34 cellular contexts compared by ENCODE assay signal in the genomic region with DNA sequence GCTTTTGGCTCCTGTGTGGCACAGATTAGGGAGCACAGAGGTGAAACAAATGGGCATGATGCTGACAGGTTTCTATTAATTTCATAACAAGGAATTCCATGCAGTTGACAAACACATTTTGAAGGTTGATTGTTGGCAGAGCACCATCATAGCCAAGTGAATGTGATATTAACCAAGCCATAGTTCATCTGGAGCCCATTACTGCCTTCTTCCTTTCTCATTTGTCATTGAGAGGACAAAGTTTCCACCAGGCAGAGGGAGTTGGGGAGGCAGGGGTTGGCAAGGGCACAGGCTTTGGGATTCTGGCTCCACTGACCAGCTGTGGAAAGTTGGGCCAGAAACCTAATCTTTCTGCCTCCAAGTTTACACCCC. TPM values are rescaled to one million over a fixed set of nuclear protein-coding genes. Genes with fewer than 3 reads are reported as not detected.
"Had no signal": no experiment of that assay in that cellular context is flagged by ENCODE, and none has a peak within 500 bp of the region (broad histone marks: within the 10 kb centered on the region; RNA-seq: fewer than 3 reads in every experiment).

No MANE protein-coding gene starts in this region.

- H3K27me3 ChIP-seq: ascending aorta, breast epithelium, cardiac muscle cell, colonic mucosa, esophagus squamous epithelium, foreskin keratinocyte, gastrocnemius medialis, heart left ventricle had no signal

- H3K4me3 ChIP-seq: ascending aorta, breast epithelium, cardiac muscle cell, colonic mucosa, esophagus squamous epithelium, gastrocnemius medialis, heart left ventricle had no signal

- DNase-seq: activated CD4-positive, alpha-beta memory T cell treated with anti-CD3 and anti-CD28 coated beads for 36 hours; activated CD4-positive, alpha-beta T cell treated with anti-CD3 and anti-CD28 coated beads for 36 hours; activated CD4-positive, alpha-beta T cell treated with anti-CD3 and anti-CD28 coated beads, Interleukin-2, amount 10 ng/mL, durations not matched to agents 24 days and 14 days; activated CD4-positive, CD25-positive, alpha-beta regulatory T cell; activated CD4-positive, CD25-positive, alpha-beta regulatory T cell treated with anti-CD3 and anti-CD28 coated beads, Interleukin-2, amount 50 U/mL, for 72 hours; activated CD8-positive, alpha-beta memory T cell treated with anti-CD3 and anti-CD28 coated beads, Interleukin-2, amount 10 ng/mL, durations not matched to agents 7 days and 5 days; activated CD8-positive, alpha-beta memory T cell treated with anti-CD3 and anti-CD28 coated beads, Interleukin-2, amount 50 U/mL, for 4 hours; activated CD8-positive, alpha-beta T cell treated with anti-CD3 and anti-CD28 coated beads, Interleukin-2, amount 10 ng/mL, durations not matched to agents 7 days and 5 days; activated gamma-delta T cell; activated naive CD4-positive, alpha-beta T cell; activated naive CD4-positive, alpha-beta T cell treated with anti-CD3 and anti-CD28 coated beads, Interleukin-2, amount 10 ng/mL, durations not matched to agents 7 days and 5 days; activated naive CD8-positive, alpha-beta T cell treated with anti-CD3 and anti-CD28 coated beads, Interleukin-2, amount 10 ng/mL, durations not matched to agents 7 days and 5 days; activated T-cell treated with anti-CD3 and anti-CD28 coated beads, Interleukin-2, amount 50 U/mL, for 1 hour; activated T-cell treated with anti-CD3 and anti-CD28 coated beads, Interleukin-2, amount 50 U/mL, for 48 hours; central memory CD4-positive, alpha-beta T cell; cerebellar nuclear complex; colonic mucosa; effector CD8-positive, alpha-beta T cell; esophagus squamous epithelium; gastrocnemius medialis; glutamatergic neuron; heart left ventricle; T-helper 2 cell had no signal

- H3K9me3 ChIP-seq: ascending aorta, breast epithelium, colonic mucosa, esophagus squamous epithelium, gastrocnemius medialis, heart left ventricle had no signal

- H3K4me1 ChIP-seq: ascending aorta, breast epithelium, colonic mucosa, esophagus squamous epithelium, heart left ventricle had no signal

- H3K27ac ChIP-seq: ascending aorta, cardiac muscle cell, colonic mucosa, epithelial cell of prostate, esophagus squamous epithelium, foreskin keratinocyte, gastrocnemius medialis, heart left ventricle had no signal

- H3K36me3 ChIP-seq: ascending aorta, breast epithelium, cardiac muscle cell, colonic mucosa, esophagus squamous epithelium, gastrocnemius medialis, heart left ventricle had no signal

- ATAC-seq: activated CD4-positive, alpha-beta T cell treated with anti-CD3 and anti-CD28 coated beads for 36 hours; activated CD8-positive, alpha-beta memory T cell treated with anti-CD3 and anti-CD28 coated beads, Interleukin-2, amount 10 ng/mL, durations not matched to agents 7 days and 5 days; activated CD8-positive, alpha-beta T cell treated with anti-CD3 and anti-CD28 coated beads, Interleukin-2, amount 10 ng/mL, durations not matched to agents 7 days and 5 days; activated naive CD4-positive, alpha-beta T cell treated with anti-CD3 and anti-CD28 coated beads, Interleukin-2, amount 50 U/mL, for 72 hours; gastrocnemius medialis had no signal

RNA-seq across cellular contexts. Expression of a gene that starts 57.9 kb away (rescaled TPM):
- total RNA-seq: activated CD4-positive, alpha-beta memory T cell treated with anti-CD3 and anti-CD28 coated beads for 36 hours; activated CD4-positive, alpha-beta T cell treated with anti-CD3 and anti-CD28 coated beads for 36 hours; activated CD4-positive, alpha-beta T cell treated with anti-CD3 and anti-CD28 coated beads, Interleukin-2, amount 10 ng/mL, durations not matched to agents 24 days and 14 days; activated CD8-positive, alpha-beta memory T cell treated with anti-CD3 and anti-CD28 coated beads for 36 hours; activated CD8-positive, alpha-beta memory T cell treated with anti-CD3 and anti-CD28 coated beads, Interleukin-2, amount 10 ng/mL, durations not matched to agents 7 days and 5 days; activated CD8-positive, alpha-beta T cell treated with anti-CD3 and anti-CD28 coated beads, Interleukin-2, amount 10 ng/mL, durations not matched to agents 7 days and 5 days; activated naive CD4-positive, alpha-beta T cell treated with anti-CD3 and anti-CD28 coated beads, Interleukin-2, amount 50 U/mL, for 72 hours; activated naive CD8-positive, alpha-beta T cell treated with anti-CD3 and anti-CD28 coated beads, Interleukin-2, amount 10 ng/mL, durations not matched to agents 7 days and 5 days; ascending aorta; colonic mucosa; dermis microvascular lymphatic vessel endothelial cell; endothelial cell of umbilical vein; esophagus squamous epithelium; foreskin keratinocyte; gastrocnemius medialis; T-helper 1 cell treated with Interleukin-12 subunit alpha and Interleukin-12 subunit beta and Interleukin-4 antibody, amounts not matched to agents 30 ng/mL and 1 ng/mL, for 36 hours had no signal
- polyA plus RNA-seq: endothelial cell of umbilical vein, esophagus, foreskin keratinocyte had no signal
